Comparison of ENCODE assay signal across 1 cellular context in the genomic region with DNA sequence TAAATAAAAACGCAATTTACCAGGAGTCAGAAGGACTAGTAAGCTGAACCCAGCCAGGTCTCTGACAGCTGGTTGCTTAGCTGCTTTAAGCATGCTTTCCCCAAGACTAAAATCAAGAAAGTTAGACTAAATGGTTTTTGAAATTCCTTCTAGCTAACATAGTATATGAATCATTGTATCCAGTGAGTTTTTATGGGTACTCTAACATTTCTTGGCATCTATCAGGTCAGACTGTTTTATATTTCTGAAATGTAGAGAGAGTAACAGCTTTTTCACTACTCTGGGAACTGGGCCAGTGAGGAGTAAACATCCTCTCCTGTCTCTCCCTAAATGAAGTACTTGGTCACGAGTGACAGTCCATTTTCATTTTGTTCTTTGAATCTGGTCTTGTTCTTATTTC.
TF ChIP-seq lines count a peak whose summit lies in the region.

No MANE protein-coding gene starts in this region.

TF ChIP-seq in K562, 482 proteins besides CTCF, POLR2A, EP300 and RAD21:
- TF ChIP-seq HMG20A (CRISPR knock-in tag; conservative IDR thresholded peaks at IDR 0.05): no peak
- TF ChIP-seq ZNF431 (CRISPR knock-in tag; IDR thresholded peaks at IDR 0.05): no peak
- 0 out of 2 replicates have a peak, but pooled peaks have one; percentile 8 for TF ChIP-seq NFIC (IDR thresholded peaks at IDR 0.05)
- no peak for TF ChIP-seq KHSRP (IDR thresholded peaks at IDR 0.05)
- TF ChIP-seq, protein P1, sequence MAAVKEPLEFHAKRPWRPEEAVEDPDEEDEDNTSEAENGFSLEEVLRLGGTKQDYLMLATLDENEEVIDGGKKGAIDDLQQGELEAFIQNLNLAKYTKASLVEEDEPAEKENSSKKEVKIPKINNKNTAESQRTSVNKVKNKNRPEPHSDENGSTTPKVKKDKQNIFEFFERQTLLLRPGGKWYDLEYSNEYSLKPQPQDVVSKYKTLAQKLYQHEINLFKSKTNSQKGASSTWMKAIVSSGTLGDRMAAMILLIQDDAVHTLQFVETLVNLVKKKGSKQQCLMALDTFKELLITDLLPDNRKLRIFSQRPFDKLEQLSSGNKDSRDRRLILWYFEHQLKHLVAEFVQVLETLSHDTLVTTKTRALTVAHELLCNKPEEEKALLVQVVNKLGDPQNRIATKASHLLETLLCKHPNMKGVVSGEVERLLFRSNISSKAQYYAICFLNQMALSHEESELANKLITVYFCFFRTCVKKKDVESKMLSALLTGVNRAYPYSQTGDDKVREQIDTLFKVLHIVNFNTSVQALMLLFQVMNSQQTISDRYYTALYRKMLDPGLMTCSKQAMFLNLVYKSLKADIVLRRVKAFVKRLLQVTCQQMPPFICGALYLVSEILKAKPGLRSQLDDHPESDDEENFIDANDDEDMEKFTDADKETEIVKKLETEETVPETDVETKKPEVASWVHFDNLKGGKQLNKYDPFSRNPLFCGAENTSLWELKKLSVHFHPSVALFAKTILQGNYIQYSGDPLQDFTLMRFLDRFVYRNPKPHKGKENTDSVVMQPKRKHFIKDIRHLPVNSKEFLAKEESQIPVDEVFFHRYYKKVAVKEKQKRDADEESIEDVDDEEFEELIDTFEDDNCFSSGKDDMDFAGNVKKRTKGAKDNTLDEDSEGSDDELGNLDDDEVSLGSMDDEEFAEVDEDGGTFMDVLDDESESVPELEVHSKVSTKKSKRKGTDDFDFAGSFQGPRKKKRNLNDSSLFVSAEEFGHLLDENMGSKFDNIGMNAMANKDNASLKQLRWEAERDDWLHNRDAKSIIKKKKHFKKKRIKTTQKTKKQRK (IDR thresholded peaks at IDR 0.05; ENCODE audit: borderline replicate concordance, low read depth, low read length): no peak
TF ChIP-seq in K562: peak in this region for 1.
